Comparison of ENCODE assay signal across 21 cellular contexts in genomic region chr15:84755736-84756527, GRCh38. TPM values are rescaled to one million over a fixed set of nuclear protein-coding genes. Genes with fewer than 3 reads are reported as not detected.
DNase-seq lines count a peak whose midpoint lies in the region; ATAC-seq, FAIRE-seq and TF ChIP-seq lines count a peak whose summit lies in the region.
"Had no signal": no experiment of that assay in that cellular context is flagged by ENCODE, and none has a peak within 500 bp of the region (broad histone marks: within the 10 kb centered on the region; RNA-seq: fewer than 3 reads in every experiment).

No MANE protein-coding gene starts in this region.

- peaks cover 95% of the 10 kb centered on the region for H3K79me2 ChIP-seq in GM12878 (ENCODE audit: control insufficient read depth, insufficient read depth, low read length)

- H3K4me1 Mint-ChIP-seq in CD14-positive monocyte, result peaks cover 38% of the 10 kb centered on the region
- H3K4me1 Mint-ChIP-seq in CD8-positive, alpha-beta T cell (ENCODE audit: low read depth), result peaks cover 46% of the 10 kb centered on the region

- no peaks in the 10 kb centered on the region for H3K27me3 Mint-ChIP-seq in CD14-positive monocyte (ENCODE audit: low read depth in 3 of 3)
- no peaks in the 10 kb centered on the region for H3K27me3 Mint-ChIP-seq in CD8-positive, alpha-beta T cell (ENCODE audit: low read depth)

- peak; percentile 44 for ATAC-seq in CD8-positive, alpha-beta T cell
- peak; percentile 23 for ATAC-seq in GM12878
- peak; percentile 26 for ATAC-seq in mucosa of descending colon
- ATAC-seq in omental fat pad (ENCODE audit: low FRiP score), result no peak

- no peaks in the 10 kb centered on the region for H3K27me3 ChIP-seq in CD8-positive, alpha-beta T cell (ENCODE audit: insufficient read depth, low read length)
- H3K27me3 ChIP-seq in GM12878 (replicated peaks in 1 of 2; ENCODE audit: control insufficient read depth in 2 of 2, insufficient read depth in 2 of 2, low read length in 1 of 2), result no peaks in the 10 kb centered on the region
- H3K27me3 ChIP-seq: BLaER1 treated with 17β-estradiol and CSF1 and Interleukin-3, amounts not matched to agents 10 nM and 100 nM; esophagus squamous epithelium; tibial nerve had no signal

- H3K4me1 ChIP-seq in CD8-positive, alpha-beta T cell (ENCODE audit: insufficient read depth, low read length), result peaks cover 53% of the 10 kb centered on the region
- H3K4me1 ChIP-seq in GM12878 (ENCODE audit: control insufficient read depth, insufficient read depth, low read length), result peaks cover 30% of the 10 kb centered on the region
- peaks cover 83% of the 10 kb centered on the region for H3K4me1 ChIP-seq in mucosa of descending colon (ENCODE audit: low read depth)
- H3K4me1 ChIP-seq: parathyroid adenoma had no signal

- no peak overlapping the region for H3K4me3 ChIP-seq in CD8-positive, alpha-beta T cell (ENCODE audit: low read depth, low read length)
- H3K4me3 ChIP-seq in GM12878, result no peak overlapping the region
- H3K4me3 ChIP-seq in mucosa of descending colon, result no peak overlapping the region
- H3K4me3 ChIP-seq: BLaER1 treated with 17β-estradiol and CSF1 and Interleukin-3, amounts not matched to agents 10 nM and 100 nM; esophagus squamous epithelium; PC-9; tibial nerve had no signal

- POLR2A ChIA-PET in CD8-positive, alpha-beta T cell (lab: Charles Lee), result interaction anchor here (1.1 kb wide), 1 partner anchor 10 kb away, joined by 3 read pairs; no protein-coding TSS in a partner anchor
- POLR2A ChIA-PET in GM12878 (lab: Charles Lee), result interaction anchor here (0.5 to 1.5 kb wide), 4 partner anchors 21 to 152 kb away, joined by 4 to 7 read pairs (median 5); partner anchors contain the start of gene SEC11A

- no peak overlapping the region for H3K4me3 Mint-ChIP-seq in CD14-positive monocyte
- H3K4me3 Mint-ChIP-seq in CD8-positive, alpha-beta T cell, result no peak overlapping the region

- peak overlapping the region; percentile 63 to 85 (median 70) for H3K27ac Mint-ChIP-seq in CD14-positive monocyte
- peak overlapping the region; percentile 32 for H3K27ac Mint-ChIP-seq in CD8-positive, alpha-beta T cell

- no peak for TF ChIP-seq POLR2A in GM12878 (IDR thresholded peaks at IDR 0.05; ENCODE audit: low read depth, low read length)

- SMC1A ChIA-PET in GM12878 (lab: Charles Lee; ENCODE audit: uncharacterized antibody, unreplicated experiment), result interaction anchor here (0.9 to 1.9 kb wide), 8 partner anchors 17 to 168 kb away, joined by 3 to 5 read pairs (median 4); no protein-coding TSS in a partner anchor

- H3K4me2 ChIP-seq in GM12878 (ENCODE audit: control insufficient read depth, insufficient read depth), result 0 out of 2 replicates have a peak overlapping the region, but pooled peaks have one; percentile 15
- H3K4me2 ChIP-seq: PC-9 had no signal

- no peak overlapping the region for H2AFZ ChIP-seq in GM12878 (ENCODE audit: control insufficient read depth, low read depth, low read length)
- H2AFZ ChIP-seq: parathyroid adenoma, PC-9 had no signal

- H3K9me3 ChIP-seq in CD8-positive, alpha-beta T cell (ENCODE audit: low read length), result no peaks in the 10 kb centered on the region
- H3K9me3 ChIP-seq in GM12878 (replicated peaks; ENCODE audit: control insufficient read depth, insufficient read depth, low read length), result no peaks in the 10 kb centered on the region
- no peaks in the 10 kb centered on the region for H3K9me3 ChIP-seq in mucosa of descending colon
- H3K9me3 ChIP-seq: BLaER1 treated with 17β-estradiol and CSF1 and Interleukin-3, amounts not matched to agents 10 nM and 100 nM; esophagus squamous epithelium; tibial nerve had no signal

- no peak for FAIRE-seq in GM12878 (lab: Jason Lieb, UNC)
- FAIRE-seq: keratinocyte had no signal

- TF ChIP-seq CTCF in CD14-positive monocyte (IDR thresholded peaks at IDR 0.05), result no peak
- TF ChIP-seq CTCF in CD8-positive, alpha-beta T cell (IDR thresholded peaks at IDR 0.05), result no peak
- TF ChIP-seq CTCF in GM12878 (IDR thresholded peaks at IDR 0.05 in 2 of 3, conservative IDR thresholded peaks at IDR 0.05 in 1 of 3; ENCODE audit: control insufficient read depth in 2 of 3, extremely low read depth in 1 of 3, insufficient read depth in 1 of 3, low read depth in 3 of 3, low read length in 3 of 3), result no peak
- TF ChIP-seq CTCF in mucosa of descending colon (IDR thresholded peaks at IDR 0.05), result no peak
- TF ChIP-seq CTCF in omental fat pad (IDR thresholded peaks at IDR 0.05), result no peak

- H3K9me3 Mint-ChIP-seq in CD14-positive monocyte, result no peaks in the 10 kb centered on the region
- H3K9me3 Mint-ChIP-seq in CD8-positive, alpha-beta T cell, result no peaks in the 10 kb centered on the region

- BruUV-seq in GM12878 (replicated peaks; lab: Mats Ljungman, UMichigan), result no TSS peak

- DNase-seq in CD14-positive monocyte (ENCODE audit: low spot score) (no peak), GM12878 (ENCODE audit: low read depth, low spot score) (no peak), mucosa of descending colon (no peak), amniotic stem cell (lab: John Stamatoyannopoulos, UW) (no peak), omental fat pad (ENCODE audit: low spot score) (no peak), anterior cingulate cortex (lab: John Stamatoyannopoulos, UW) (no peak)
- DNase-seq in CD8-positive, alpha-beta T cell, result no peak
- DNase-seq: activated CD4-positive, alpha-beta T cell treated with anti-CD3 and anti-CD28 coated beads, Interleukin-2, amount 50 U/mL, for 4 hours; activated effector memory CD4-positive, alpha-beta T cell treated with Interleukin-2 at 50 U/mL for 16 hours; DMS79; esophagus squamous epithelium; head of caudate nucleus; midbrain; NCI-H748 treated with DMSO at 0.1 percent for 48 hours; PC-9; stimulated activated CD4-positive, alpha-beta T cell treated with anti-CD3 and anti-CD28 coated beads, Interleukin-4, amount 100 ng/mL, for 24 hours; stimulated activated CD8-positive, alpha-beta memory T cell treated with anti-CD3 and anti-CD28 coated beads, Interleukin-4, amount 100 ng/mL, for 48 hours had no signal

- H4K20me1 ChIP-seq in GM12878 (ENCODE audit: control insufficient read depth, insufficient read depth), result peaks cover 5% of the 10 kb centered on the region

- in situ Hi-C loops in GM12878 (cut with MboI), result no loop called here

- CTCF ChIA-PET in CD8-positive, alpha-beta T cell (lab: Charles Lee), result interaction anchor here (0.6 to 1.0 kb wide), 3 partner anchors 10 to 157 kb away, joined by 3 read pairs; partner anchors contain the start of gene SEC11A
- CTCF ChIA-PET in GM12878 (lab: Yijun Ruan, JAX), result interaction anchor here (0.6 to 1.0 kb wide), 2 partner anchors 100 to 102 kb away, joined by 3 read pairs; partner anchors contain the start of gene WDR73

- peaks cover 4% of the 10 kb centered on the region for H3K36me3 ChIP-seq in CD8-positive, alpha-beta T cell (ENCODE audit: insufficient read depth, low read length)
- peaks cover 0 to 4% of the 10 kb centered on the region in 2 experiments; a peak in 2 of 4 replicates for H3K36me3 ChIP-seq in GM12878 (ENCODE audit: control insufficient read depth in 2 of 2, insufficient read depth in 2 of 2, low read length in 1 of 2)
- H3K36me3 ChIP-seq in mucosa of descending colon (ENCODE audit: low read depth), result no peaks in the 10 kb centered on the region
- H3K36me3 ChIP-seq: esophagus squamous epithelium, tibial nerve had no signal

- H3K36me3 Mint-ChIP-seq in CD14-positive monocyte, result peaks cover 10 to 30% of the 10 kb centered on the region in 2 donors
- H3K36me3 Mint-ChIP-seq in CD8-positive, alpha-beta T cell, result peaks cover 19% of the 10 kb centered on the region

- no peak for TF ChIP-seq RAD21 in GM12878 (IDR thresholded peaks at IDR 0.05; ENCODE audit: insufficient read depth, low read depth, low read length)

- TF ChIP-seq EP300 in GM12878 (IDR thresholded peaks at IDR 0.05; ENCODE audit: borderline replicate concordance in 1 of 2, control insufficient read depth in 1 of 2, low read depth in 2 of 2, low read length in 2 of 2), result no peak

- no peak overlapping the region for H3K27ac ChIP-seq in CD8-positive, alpha-beta T cell (ENCODE audit: low read depth, low read length)
- H3K27ac ChIP-seq in GM12878 (ENCODE audit: control insufficient read depth, insufficient read depth), result 0 out of 2 replicates have a peak overlapping the region, but pooled peaks have one; percentile 25
- H3K27ac ChIP-seq: BLaER1 treated with 17β-estradiol and CSF1 and Interleukin-3, amounts not matched to agents 10 nM and 100 nM; esophagus squamous epithelium; parathyroid adenoma; PC-9; tibial nerve had no signal

- WGBS in GM12878 (ENCODE audit: insufficient coverage, insufficient replicate concordance, low lambda C conversion rate, missing lambda C conversion rate), result 100% methylated on average over 1 of the region's 1 CpG

- intact Hi-C loops in CD14-positive monocyte (cut with micrococcal nuclease), result no loop called here
- intact Hi-C loops in CD8-positive, alpha-beta T cell (cut with DNase I, micrococcal nuclease), result no loop called here
- intact Hi-C loops in GM12878 (cut with micrococcal nuclease; ENCODE audit: unreplicated experiment), result no loop called here
- intact Hi-C loops in mucosa of descending colon (cut with DNase I, micrococcal nuclease), result no loop called here

- no peak overlapping the region for H3K9ac ChIP-seq in GM12878 (ENCODE audit: control insufficient read depth, insufficient read depth, low read length)
- H3K9ac ChIP-seq: BLaER1 treated with 17β-estradiol and CSF1 and Interleukin-3, amounts not matched to agents 10 nM and 100 nM; parathyroid adenoma had no signal

- RAD21 ChIA-PET in GM12878 (lab: Charles Lee; ENCODE audit: unreplicated experiment), result interaction anchor here (0.9 to 1.4 kb wide), 6 partner anchors 8 to 40 kb away, joined by 3 to 5 read pairs (median 4); partner anchors contain the start of gene SEC11A

RNA-seq across cellular contexts. Expression of gene ZNF592, which starts 7.5 kb away (rescaled TPM):
- polyA plus RNA-seq in CD14-positive monocyte (1 to 10 TPM; 2.8 to 5.0 TPM), GM12878 (2011; rRNA removed) (3.5 and 6.9 TPM in 2 replicates), GM12878 (2014; fragmentation: Illumina TruSeq; extraction: Trizol) (10.9 and 14.4 TPM in 2 replicates), GM12878 (2014; fragmentation: Nextera tagmentation; extraction: Ambion mirVana) (1 to 10 TPM in 1 of 2 experiments, under 1 TPM in 1; 0.95 to 1.3 TPM), GM12878 (2014; rRNA removed) (13.5 and 16.0 TPM in 2 replicates), GM12878 (2016; fragmentation: Nextera tagmentation; extraction: Ambion mirVana) (10 to 100 TPM in 1 of 2 experiments, 1 to 10 TPM in 1; 9.0 to 10.7 TPM)
- 10 to 100 TPM; 24.6 to 25.1 TPM for total RNA-seq in CD8-positive, alpha-beta T cell
- total RNA-seq in GM12878 (2013; cell fraction: nucleolus; rRNA removed), result 28.8 and 30.6 TPM in 2 replicates
- total RNA-seq in GM12878 (2014; rRNA removed) (6.7 and 8.2 TPM in 2 replicates), GM12878 (2014; rRNA removed; fragmentation: Illumina TruSeq; extraction: Trizol) (7.0 and 7.8 TPM in 2 replicates), GM12878 (2021) (20.3 and 23.7 TPM in 2 replicates), mucosa of descending colon (10 to 100 TPM; 29.4 to 35.3 (median 33.4) TPM), omental fat pad (10 to 100 TPM; 13.7 to 22.8 (median 20.0) TPM)
- 6.0 TPM for polyA plus RNA-seq in GM12878 (2011; ENCODE audit: low read depth)
- polyA plus RNA-seq in GM12878 (2011; cell fraction: cytosol; rRNA removed), result 9.1 and 10.4 TPM in 2 replicates
- 18.4 and 19.5 TPM in 2 replicates for polyA plus RNA-seq in GM12878 (2011; cell fraction: nucleus; rRNA removed)
- polyA plus RNA-seq in GM12878 (2012), result 8.6 and 9.8 TPM in 2 replicates
- 9.6 and 12.7 TPM in 2 replicates for polyA minus RNA-seq in GM12878 (2011; rRNA and poly(A)+ RNA removed)
- 7.6 and 8.3 TPM in 2 replicates for polyA minus RNA-seq in GM12878 (2011; cell fraction: cytosol; rRNA and poly(A)+ RNA removed)
- 6.0 and 12.9 TPM in 2 replicates for polyA minus RNA-seq in GM12878 (2011; cell fraction: nucleus; rRNA and poly(A)+ RNA removed)

RNA-seq across cellular contexts. Expression of gene SEC11A, which starts 40.0 kb away (rescaled TPM):
- polyA plus RNA-seq in CD14-positive monocyte, result 100 to 1,000 TPM; 154 to 166 TPM
- 10 to 100 TPM; 36.4 to 38.5 TPM for total RNA-seq in CD8-positive, alpha-beta T cell
- 39.4 and 44.8 TPM in 2 replicates for total RNA-seq in GM12878 (2013; cell fraction: nucleolus; rRNA removed)
- 99.2 and 137 TPM in 2 replicates for total RNA-seq in GM12878 (2014; rRNA removed)
- total RNA-seq in GM12878 (2014; rRNA removed; fragmentation: Illumina TruSeq; extraction: Trizol), result 137 and 141 TPM in 2 replicates
- total RNA-seq in GM12878 (2021), result 106 and 109 TPM in 2 replicates
- 96.8 TPM for polyA plus RNA-seq in GM12878 (2011; ENCODE audit: low read depth)
- 145 and 237 TPM in 2 replicates for polyA plus RNA-seq in GM12878 (2011; rRNA removed)
- polyA plus RNA-seq in GM12878 (2011; cell fraction: cytosol; rRNA removed), result 45.3 and 45.6 TPM in 2 replicates
- 28.1 and 37.8 TPM in 2 replicates for polyA plus RNA-seq in GM12878 (2011; cell fraction: nucleus; rRNA removed)
- polyA plus RNA-seq in GM12878 (2012), result 129 and 139 TPM in 2 replicates
- polyA plus RNA-seq in GM12878 (2014; fragmentation: Illumina TruSeq; extraction: Trizol), result 153 and 210 TPM in 2 replicates
- 100 to 1,000 TPM; 132 to 152 TPM for polyA plus RNA-seq in GM12878 (2014; fragmentation: Nextera tagmentation; extraction: Ambion mirVana)
- 149 and 159 TPM in 2 replicates for polyA plus RNA-seq in GM12878 (2014; rRNA removed)
- polyA plus RNA-seq in GM12878 (2016; fragmentation: Nextera tagmentation; extraction: Ambion mirVana), result 100 to 1,000 TPM; 131 to 147 TPM
- 46.0 and 48.4 TPM in 2 replicates for polyA minus RNA-seq in GM12878 (2011; rRNA and poly(A)+ RNA removed)
- polyA minus RNA-seq in GM12878 (2011; cell fraction: cytosol; rRNA and poly(A)+ RNA removed), result 20.2 and 26.7 TPM in 2 replicates
- polyA minus RNA-seq in GM12878 (2011; cell fraction: nucleus; rRNA and poly(A)+ RNA removed), result 8.8 and 13.1 TPM in 2 replicates
- 100 to 1,000 TPM; 112 to 143 (median 119) TPM for total RNA-seq in mucosa of descending colon
- total RNA-seq in omental fat pad, result 100 to 1,000 TPM; 131 to 191 (median 149) TPM
